ENCODE assay signal across 10 cellular contexts in genomic region chr13:41696163-41697003, GRCh38.
A peak's percentile ranks its signal among the peaks of the same experiment; 100 is the strongest.
DNase-seq lines count a peak whose midpoint lies in the region; ATAC-seq and TF ChIP-seq lines count a peak whose summit lies in the region.
"Had no signal": no experiment of that assay in that cellular context is flagged by ENCODE, and none has a peak within 500 bp of the region (broad histone marks: within the 10 kb centered on the region; RNA-seq: fewer than 3 reads in every experiment).

No MANE protein-coding gene starts in this region.

- H3K27me3 ChIP-seq in esophagus muscularis mucosa, result no peaks in the 10 kb centered on the region
- H3K27me3 ChIP-seq: suprapubic skin had no signal

- no peak for TF ChIP-seq EP300 in esophagus muscularis mucosa (IDR thresholded peaks at IDR 0.05)

- CTCF ChIA-PET in OCI-LY7 (lab: Charles Lee; ENCODE audit: unreplicated experiment), result no interaction called here

- no peak for ATAC-seq in HG03196 (IDR thresholded peaks at IDR 0.05; ENCODE audit: unreplicated experiment)
- ATAC-seq in HG02981 (IDR thresholded peaks at IDR 0.05; ENCODE audit: unreplicated experiment), result no peak
- ATAC-seq: activated CD8-positive, alpha-beta memory T cell treated with anti-CD3 and anti-CD28 coated beads, Interleukin-2, amount 10 ng/mL, durations not matched to agents 7 days and 5 days had no signal

- H3K36me3 ChIP-seq in OCI-LY7 (ENCODE audit: insufficient read depth, low read length) (peaks cover 5% of the 10 kb centered on the region; the same call in 1 of the 2 replicates), esophagus muscularis mucosa (peaks cover 0 to 5% (median under 1%) of the 10 kb centered on the region in 4 donors)

- POLR2A ChIA-PET in OCI-LY7 (lab: Charles Lee), result interaction anchor here (0.6 to 1.7 kb wide), 3 partner anchors 195 to 298 kb away, joined by 3 to 4 read pairs (median 4); no protein-coding TSS in a partner anchor

- no peaks in the 10 kb centered on the region for H3K79me2 ChIP-seq in OCI-LY7 (ENCODE audit: insufficient read depth, low read depth, low read length)

- intact Hi-C loops in OCI-LY7 (cut with micrococcal nuclease; ENCODE audit: unreplicated experiment), result no loop called here
- intact Hi-C loops in esophagus muscularis mucosa (cut with DNase I), result no loop called here

- H3K4me1 Mint-ChIP-seq in progenitor cell of endocrine pancreas (ENCODE audit: low read depth), result peaks cover 21% of the 10 kb centered on the region
- H3K4me1 Mint-ChIP-seq: activated CD8-positive, alpha-beta memory T cell treated with anti-CD3 and anti-CD28 coated beads, Interleukin-2, amount 10 ng/mL, durations not matched to agents 7 days and 5 days had no signal

- peaks cover 9% of the 10 kb centered on the region for H3K36me3 Mint-ChIP-seq in progenitor cell of endocrine pancreas (ENCODE audit: insufficient read depth)

- BruUV-seq in OCI-LY7 (replicated peaks; lab: Mats Ljungman, UMichigan), result no TSS peak

- no peak overlapping the region for H2AFZ ChIP-seq in OCI-LY7 (ENCODE audit: low read length)

- H3K4me3 ChIP-seq in OCI-LY7 (ENCODE audit: low read depth, low read length, poor library complexity, severe bottlenecking), result no peak overlapping the region
- H3K4me3 ChIP-seq in esophagus muscularis mucosa, result no peak overlapping the region
- H3K4me3 ChIP-seq: suprapubic skin had no signal

- H3K9me3 ChIP-seq in OCI-LY7 (ENCODE audit: low read length), result no peaks in the 10 kb centered on the region
- H3K9me3 ChIP-seq in esophagus muscularis mucosa, result no peaks in the 10 kb centered on the region
- H3K9me3 ChIP-seq: suprapubic skin had no signal

- H3K9me3 Mint-ChIP-seq in progenitor cell of endocrine pancreas (ENCODE audit: low read depth), result no peaks in the 10 kb centered on the region

- TF ChIP-seq CTCF in OCI-LY7 (conservative IDR thresholded peaks at IDR 0.05; ENCODE audit: low read length) (no peak), esophagus muscularis mucosa (IDR thresholded peaks at IDR 0.05) (no peak), progenitor cell of endocrine pancreas (IDR thresholded peaks at IDR 0.05; ENCODE audit: unreplicated experiment) (no peak)

- H3K27ac ChIP-seq in OCI-LY7 (ENCODE audit: low read depth, low read length, poor library complexity, severe bottlenecking), result no peak overlapping the region
- H3K27ac ChIP-seq in esophagus muscularis mucosa (replicated peaks in 1 of 4), result peak overlapping the region; percentile 13 to 76 (median 70)
- H3K27ac ChIP-seq: suprapubic skin had no signal

- H3K4me1 ChIP-seq in OCI-LY7 (ENCODE audit: insufficient read depth, low read length, poor library complexity, severe bottlenecking) (peaks cover 11% of the 10 kb centered on the region), esophagus muscularis mucosa (peaks cover 25 to 41% (median 39%) of the 10 kb centered on the region in 4 donors)

- no peak overlapping the region for H3K4me2 ChIP-seq in OCI-LY7 (ENCODE audit: low read length)

- H4K20me1 ChIP-seq in OCI-LY7 (ENCODE audit: insufficient read depth, low read length), result no peaks in the 10 kb centered on the region

- H3K9me2 ChIP-seq in OCI-LY7 (ENCODE audit: insufficient read depth, low read length), result no peaks in the 10 kb centered on the region

- peak overlapping the region; percentile 9 for H3K27ac Mint-ChIP-seq in progenitor cell of endocrine pancreas
- H3K27ac Mint-ChIP-seq: activated CD8-positive, alpha-beta memory T cell treated with anti-CD3 and anti-CD28 coated beads, Interleukin-2, amount 10 ng/mL, durations not matched to agents 7 days and 5 days had no signal

- TF ChIP-seq POLR2A in esophagus muscularis mucosa (IDR thresholded peaks at IDR 0.05; ENCODE audit: low read depth), result no peak

- H3K27me3 Mint-ChIP-seq in progenitor cell of endocrine pancreas, result no peaks in the 10 kb centered on the region
- H3K27me3 Mint-ChIP-seq: activated CD8-positive, alpha-beta memory T cell treated with anti-CD3 and anti-CD28 coated beads, Interleukin-2, amount 10 ng/mL, durations not matched to agents 7 days and 5 days had no signal

- H3K4me3 Mint-ChIP-seq in progenitor cell of endocrine pancreas (ENCODE audit: low read depth), result no peak overlapping the region
- H3K4me3 Mint-ChIP-seq: activated CD8-positive, alpha-beta memory T cell treated with anti-CD3 and anti-CD28 coated beads, Interleukin-2, amount 10 ng/mL, durations not matched to agents 7 days and 5 days had no signal

- peak; percentile 48 for DNase-seq in GM03348 (ENCODE audit: low spot score)
- peak; percentile 14 for DNase-seq in OCI-LY7 (ENCODE audit: low spot score)
- DNase-seq in esophagus muscularis mucosa (ENCODE audit: extremely low spot score), result no peak
- no peak for DNase-seq in progenitor cell of endocrine pancreas (ENCODE audit: low spot score, unreplicated experiment)
- DNase-seq in activated gamma-delta T cell (lab: John Stamatoyannopoulos, UW), result no peak
- DNase-seq in NCI-H1694 (lab: John Stamatoyannopoulos, UW), result no peak
- DNase-seq: activated CD8-positive, alpha-beta memory T cell treated with anti-CD3 and anti-CD28 coated beads, Interleukin-2, amount 10 ng/mL, durations not matched to agents 7 days and 5 days had no signal

Comparison
In these comparisons a context has a peak if more than half of its experiments do, and no peak if none do; other contexts are left out.
1. DNase-seq: peak in GM03348 (single experiment) and OCI-LY7 (single experiment); none in esophagus muscularis mucosa (single experiment), progenitor cell of endocrine pancreas (single experiment), activated gamma-delta T cell (single experiment) and NCI-H1694 (single experiment).